Comparison of ENCODE assay signal across 17 cellular contexts in genomic region chr11:44338721-44339529, GRCh38. TPM values are rescaled to one million over a fixed set of nuclear protein-coding genes. Genes with fewer than 3 reads are reported as not detected.
"Had no signal": no experiment of that assay in that cellular context is flagged by ENCODE, and none has a peak within 500 bp of the region (broad histone marks: within the 10 kb centered on the region; RNA-seq: fewer than 3 reads in every experiment).

No MANE protein-coding gene starts in this region.

- H3K27ac ChIP-seq: lower lobe of right lung, neutrophil, right atrium auricular region, thyroid gland had no signal

- H3K9me3 ChIP-seq: lower lobe of right lung, neutrophil, right atrium auricular region, thyroid gland had no signal

- H3K4me1 Mint-ChIP-seq: immature natural killer cell had no signal

- H3K36me3 Mint-ChIP-seq: activated naive CD8-positive, alpha-beta T cell; brain; immature natural killer cell; naive B cell had no signal

- H3K27me3 ChIP-seq: right atrium auricular region had no signal

- H3K4me1 ChIP-seq: lower lobe of right lung, right atrium auricular region, thyroid gland had no signal

- H3K27ac Mint-ChIP-seq: activated naive CD8-positive, alpha-beta T cell; immature natural killer cell had no signal

- H3K4me3 ChIP-seq: lower lobe of right lung, right atrium auricular region, thyroid gland had no signal

- H3K36me3 ChIP-seq: lower lobe of right lung, neutrophil, right atrium auricular region, thyroid gland had no signal

- H3K4me3 Mint-ChIP-seq: activated naive CD8-positive, alpha-beta T cell; activated T-cell treated with anti-CD3 and anti-CD28 coated beads, Interleukin-2, amount 50 U/mL, for 4 hours; immature natural killer cell; naive B cell had no signal

- H3K9me3 Mint-ChIP-seq: activated T-cell treated with anti-CD3 and anti-CD28 coated beads, Interleukin-2, amount 50 U/mL, for 4 hours; immature natural killer cell; naive B cell had no signal

- DNase-seq: activated CD4-positive, CD25-positive, alpha-beta regulatory T cell; activated gamma-delta T cell; activated T-cell treated with anti-CD3 and anti-CD28 coated beads, Interleukin-2, amount 50 U/mL, for 4 hours; amygdala; cerebellar nuclear complex; dermis blood vessel endothelial cell; glutamatergic neuron; immature natural killer cell; left cardiac atrium; lower lobe of right lung; naive B cell; small intestine; thyroid gland had no signal

- ATAC-seq: activated T-cell treated with anti-CD3 and anti-CD28 coated beads, Interleukin-2, amount 50 U/mL, for 4 hours; left cardiac atrium; lower lobe of right lung had no signal

RNA-seq across cellular contexts. Expression of gene ALX4, which starts 29.0 kb away (rescaled TPM):
- total RNA-seq: activated T-cell treated with anti-CD3 and anti-CD28 coated beads, Interleukin-2, amount 50 U/mL, for 4 hours; dermis blood vessel endothelial cell; lower lobe of right lung had no signal
- polyA plus RNA-seq: immature natural killer cell, small intestine had no signal
